In the genomic region with DNA sequence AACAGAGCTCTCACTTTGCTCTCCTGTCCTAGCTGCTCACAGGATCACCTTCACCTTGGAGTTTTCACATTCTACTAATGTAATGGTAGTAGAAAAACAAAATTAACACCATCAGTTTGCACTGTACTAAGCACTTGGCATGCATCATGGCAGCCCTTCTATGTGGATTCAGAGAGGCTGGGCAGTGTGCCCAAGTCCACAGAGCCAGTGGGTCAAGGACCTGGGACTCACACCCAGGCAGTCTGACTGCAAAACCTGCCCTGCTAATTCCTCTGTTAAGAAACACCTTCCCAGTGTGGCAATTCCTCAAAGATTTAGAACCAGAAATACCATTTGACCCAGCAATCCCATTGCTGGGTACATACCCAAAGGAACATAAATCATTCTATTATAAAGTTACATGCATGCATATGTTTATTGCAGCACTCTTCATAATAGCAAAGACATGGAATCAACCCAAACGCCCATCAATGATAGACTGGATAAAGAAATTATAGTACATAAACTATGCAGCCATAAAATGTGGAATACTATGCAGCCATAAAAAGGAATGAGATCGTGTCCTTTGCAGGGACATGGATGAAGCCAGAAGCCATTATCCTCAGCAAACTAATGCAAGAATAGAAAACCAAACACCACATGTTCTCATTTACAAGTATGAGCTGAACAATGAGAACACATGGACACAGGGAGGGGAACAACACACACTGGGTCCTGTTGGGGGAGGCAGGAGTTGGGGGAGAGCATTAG, we compare ENCODE assay signal across 1 cellular context.
A peak's percentile ranks its signal among the peaks of the same experiment; 100 is the strongest.
TF ChIP-seq lines count a peak whose summit lies in the region.

No MANE protein-coding gene starts in this region.

TF ChIP-seq in liver, 16 proteins besides CTCF, POLR2A, EP300 and RAD21 (continued from another document):
- TF ChIP-seq SP1 (IDR thresholded peaks at IDR 0.05), result peak; percentile 66
- TF ChIP-seq, protein P1, sequence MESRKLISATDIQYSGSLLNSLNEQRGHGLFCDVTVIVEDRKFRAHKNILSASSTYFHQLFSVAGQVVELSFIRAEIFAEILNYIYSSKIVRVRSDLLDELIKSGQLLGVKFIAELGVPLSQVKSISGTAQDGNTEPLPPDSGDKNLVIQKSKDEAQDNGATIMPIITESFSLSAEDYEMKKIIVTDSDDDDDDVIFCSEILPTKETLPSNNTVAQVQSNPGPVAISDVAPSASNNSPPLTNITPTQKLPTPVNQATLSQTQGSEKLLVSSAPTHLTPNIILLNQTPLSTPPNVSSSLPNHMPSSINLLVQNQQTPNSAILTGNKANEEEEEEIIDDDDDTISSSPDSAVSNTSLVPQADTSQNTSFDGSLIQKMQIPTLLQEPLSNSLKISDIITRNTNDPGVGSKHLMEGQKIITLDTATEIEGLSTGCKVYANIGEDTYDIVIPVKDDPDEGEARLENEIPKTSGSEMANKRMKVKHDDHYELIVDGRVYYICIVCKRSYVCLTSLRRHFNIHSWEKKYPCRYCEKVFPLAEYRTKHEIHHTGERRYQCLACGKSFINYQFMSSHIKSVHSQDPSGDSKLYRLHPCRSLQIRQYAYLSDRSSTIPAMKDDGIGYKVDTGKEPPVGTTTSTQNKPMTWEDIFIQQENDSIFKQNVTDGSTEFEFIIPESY (IDR thresholded peaks at IDR 0.05), result peak; percentile 41
- TF ChIP-seq YY1 (IDR thresholded peaks at IDR 0.05), result peak; percentile 89
- peak; percentile 93 for TF ChIP-seq FOXA2 (IDR thresholded peaks at IDR 0.05)
- peak; percentile 93 for TF ChIP-seq RXRA (IDR thresholded peaks at IDR 0.05)
- TF ChIP-seq FOXA1 (IDR thresholded peaks at IDR 0.05), result peak; percentile 71
